Comparison of ENCODE assay signal across 21 cellular contexts in the genomic region with DNA sequence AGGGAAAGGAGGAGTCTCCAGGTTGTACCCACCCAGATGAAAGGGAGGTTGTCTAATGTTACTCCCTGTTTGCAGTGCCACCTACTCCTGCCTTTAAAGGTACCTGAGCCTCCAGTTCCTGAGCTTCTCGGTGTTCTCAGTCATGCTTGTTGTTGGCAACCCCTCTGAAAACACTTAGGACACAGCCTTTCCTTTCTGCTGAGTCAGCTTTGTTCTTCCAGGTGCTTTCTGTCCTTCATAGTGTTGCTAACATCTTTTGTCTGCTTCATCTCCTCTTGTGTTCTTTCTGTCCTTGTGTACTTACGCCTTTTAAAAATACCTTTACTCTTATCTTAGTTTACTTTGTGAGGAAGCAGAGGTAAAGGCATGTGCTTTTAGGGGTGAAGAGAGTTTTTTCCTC.
DNase-seq lines count a peak whose midpoint lies in the region; ATAC-seq and TF ChIP-seq lines count a peak whose summit lies in the region.
"Had no signal": no experiment of that assay in that cellular context is flagged by ENCODE, and none has a peak within 500 bp of the region (broad histone marks: within the 10 kb centered on the region; RNA-seq: fewer than 3 reads in every experiment).

No MANE protein-coding gene starts in this region.

- H3K23ac ChIP-seq in IMR-90 (ENCODE audit: low read depth, low read length) (no peak overlapping the region), mesendoderm (ENCODE audit: low read length) (no peak overlapping the region)

- no peak overlapping the region for H4K91ac ChIP-seq in IMR-90 (ENCODE audit: insufficient read depth, low read depth, low read length)

- no peak for TF ChIP-seq CTCF in IMR-90 (conservative IDR thresholded peaks at IDR 0.05; ENCODE audit: low read depth, low read length)

- H3K4me3 ChIP-seq in IMR-90 (ENCODE audit: insufficient read depth, low read depth, low read length) (no peak overlapping the region), mesendoderm (ENCODE audit: low read length) (no peak overlapping the region)
- H3K4me3 ChIP-seq: lung, ovary had no signal

- no peak overlapping the region for H3K14ac ChIP-seq in IMR-90 (replicated peaks; ENCODE audit: low read depth, low read length)

- H3K9me1 ChIP-seq in IMR-90 (ENCODE audit: insufficient read depth, low read length), result no peaks in the 10 kb centered on the region

- H3K9me3 ChIP-seq in IMR-90 (ENCODE audit: control insufficient read depth, insufficient read depth, low read length), result no peaks in the 10 kb centered on the region
- H3K9me3 ChIP-seq: ovary had no signal

- POLR2A ChIA-PET in IMR-90 (lab: Charles Lee; ENCODE audit: unreplicated experiment), result no interaction called here

- TF ChIP-seq POLR2A in IMR-90 (IDR thresholded peaks at IDR 0.05; ENCODE audit: low read depth, low read length), result no peak

- DNase-seq in IMR-90, result no peak
- peak; percentile 16 for DNase-seq in astrocyte of the hippocampus (ENCODE audit: low read depth, low spot score)
- peak; percentile 37 for DNase-seq in mesendoderm
- no peak for DNase-seq in Right ventricle myocardium superior
- DNase-seq: activated B cell treated with CpG ODN at 0.5 μM for 24 hours; activated CD4-positive, alpha-beta memory T cell treated with anti-CD3 and anti-CD28 coated beads for 36 hours; activated naive CD4-positive, alpha-beta T cell treated with Interleukin-2 at 50 U/mL for 16 hours; activated T-cell treated with anti-CD3 and anti-CD28 coated beads, Interleukin-2, amount 50 U/mL, for 1 hour; amygdala; GDM1; NCI-H2081; NCI-H526 treated with DMSO at 0.1 percent for 48 hours; ovary; SIG-M5; stimulated activated CD4-positive, alpha-beta T cell treated with anti-CD3 and anti-CD28 coated beads, Interleukin-2, amount 100 ng/mL, for 24 hours; T-helper 17 cell; trophoblast cell had no signal

- ATAC-seq in GM18909 (IDR thresholded peaks at IDR 0.05; ENCODE audit: poor library complexity, unreplicated experiment) (peak; percentile 4), IMR-90 (ENCODE audit: low read depth) (no peak), GM18511 (IDR thresholded peaks at IDR 0.05; ENCODE audit: unreplicated experiment) (no peak), GM19455 (IDR thresholded peaks at IDR 0.05; ENCODE audit: unreplicated experiment) (no peak), Right ventricle myocardium superior (ENCODE audit: poor library complexity) (no peak)
- ATAC-seq: T-helper 17 cell had no signal

- H2AK9ac ChIP-seq in IMR-90 (replicated peaks; ENCODE audit: low read depth, low read length, poor library complexity), result no peak overlapping the region

- H2BK20ac ChIP-seq in IMR-90 (ENCODE audit: low read depth, low read length), result no peak overlapping the region

- no peak overlapping the region for H3K56ac ChIP-seq in IMR-90 (ENCODE audit: extremely low read depth, insufficient read depth, low read length)
- no peak overlapping the region for H3K56ac ChIP-seq in mesendoderm (ENCODE audit: low read length)

- no peak overlapping the region for H3K18ac ChIP-seq in IMR-90 (ENCODE audit: low read depth, low read length)
- no peak overlapping the region for H3K18ac ChIP-seq in mesendoderm (ENCODE audit: low read length)

- H3K4me2 ChIP-seq in IMR-90 (ENCODE audit: low read depth, low read length) (no peak overlapping the region), mesendoderm (ENCODE audit: low read length) (no peak overlapping the region)

- intact Hi-C loops in IMR-90 (cut with micrococcal nuclease) (no loop called here), Right ventricle myocardium superior (cut with DNase I) (no loop called here)

- H2BK120ac ChIP-seq in IMR-90 (ENCODE audit: low read depth, low read length) (no peak overlapping the region), mesendoderm (ENCODE audit: low read depth, low read length) (no peak overlapping the region)

- no peaks in the 10 kb centered on the region for H3K79me2 ChIP-seq in mesendoderm (ENCODE audit: control insufficient read depth, insufficient read depth, low read length)

- no peak overlapping the region for H2BK15ac ChIP-seq in IMR-90 (ENCODE audit: low read depth, low read length)
- no peak overlapping the region for H2BK15ac ChIP-seq in mesendoderm (replicated peaks; ENCODE audit: low read depth)

- TF ChIP-seq RAD21 in IMR-90 (IDR thresholded peaks at IDR 0.05; ENCODE audit: low read length), result no peak

- H3K4me1 ChIP-seq in IMR-90 (ENCODE audit: control insufficient read depth, insufficient read depth, low read length) (no peaks in the 10 kb centered on the region), mesendoderm (ENCODE audit: control insufficient read depth, low read depth, low read length) (no peaks in the 10 kb centered on the region)

- 86% methylated on average over 1 of the region's 2 CpGs; no CpG with 5 or more reads in 1 of the 2 experiments for WGBS in IMR-90 (ENCODE audit: extremely low coverage in 2 of 2, insufficient read length in 1 of 2), 2 experiments
- no CpG with 5 or more reads among the region's 2 CpGs for WGBS in mesendoderm (ENCODE audit: extremely low coverage, insufficient coverage, low lambda C conversion rate)

- BruUV-seq in IMR-90 (replicated peaks; lab: Mats Ljungman, UMichigan), result no TSS peak

- no peak overlapping the region for H4K8ac ChIP-seq in IMR-90 (ENCODE audit: low read depth in 2 of 2, low read length in 2 of 2)
- H4K8ac ChIP-seq in mesendoderm (ENCODE audit: low read depth, low read length), result no peak overlapping the region

- in situ Hi-C loops in IMR-90 (cut with MboI; ENCODE audit: low sequenced_read_pairs), result no loop called here

- no peak overlapping the region for H2AK5ac ChIP-seq in IMR-90 (ENCODE audit: low read depth, low read length)
- no peak overlapping the region for H2AK5ac ChIP-seq in mesendoderm (ENCODE audit: low read length)

- dilution Hi-C loops in IMR-90 (cut with HindIII; ENCODE audit: low sequenced_read_pairs, unreplicated experiment), result no loop called here

- no peak overlapping the region for H3K4ac ChIP-seq in IMR-90 (ENCODE audit: low read depth, low read length)
- no peak overlapping the region for H3K4ac ChIP-seq in mesendoderm (ENCODE audit: low read depth, low read length)

- H3K27me3 ChIP-seq in IMR-90 (ENCODE audit: control insufficient read depth, insufficient read depth, low read length), result no peaks in the 10 kb centered on the region
- no peaks in the 10 kb centered on the region for H3K27me3 ChIP-seq in mesendoderm (ENCODE audit: insufficient read depth, low read length, poor library complexity)
- H3K27me3 ChIP-seq: ovary had no signal

- H2AFZ ChIP-seq in IMR-90 (replicated peaks; ENCODE audit: low read length, poor library complexity), result no peak overlapping the region

- H3K36me3 ChIP-seq in IMR-90 (ENCODE audit: control insufficient read depth, insufficient read depth, low read length) (no peaks in the 10 kb centered on the region), mesendoderm (ENCODE audit: control insufficient read depth, insufficient read depth, low read length) (no peaks in the 10 kb centered on the region)
- H3K36me3 ChIP-seq: ovary had no signal

- H4K5ac ChIP-seq in IMR-90 (ENCODE audit: low read depth, low read length), result no peak overlapping the region
- H4K5ac ChIP-seq in mesendoderm (ENCODE audit: low read length), result no peak overlapping the region

- H2BK5ac ChIP-seq in IMR-90 (ENCODE audit: low read depth, low read length, poor library complexity, severe bottlenecking) (no peak overlapping the region), mesendoderm (ENCODE audit: low read length) (no peak overlapping the region)

- CTCF ChIA-PET in IMR-90 (lab: Yijun Ruan, JAX), result interaction anchor here (1.0 to 1.3 kb wide), 2 partner anchors 13 to 17 kb away, joined by 3 to 4 read pairs; no protein-coding TSS in a partner anchor

- no peaks in the 10 kb centered on the region for H3K79me1 ChIP-seq in IMR-90 (ENCODE audit: low read depth in 1 of 2, low read length in 2 of 2)
- H3K79me1 ChIP-seq in mesendoderm (ENCODE audit: low read length), result no peaks in the 10 kb centered on the region

- H3K9ac ChIP-seq in IMR-90 (ENCODE audit: low read depth, low read length) (no peak overlapping the region), mesendoderm (ENCODE audit: low read length) (no peak overlapping the region)

- no peaks in the 10 kb centered on the region for H4K20me1 ChIP-seq in IMR-90 (ENCODE audit: insufficient read depth, low read length)

- H3K27ac ChIP-seq in IMR-90 (ENCODE audit: insufficient read depth, low read length) (no peak overlapping the region), mesendoderm (ENCODE audit: low read depth, low read length) (no peak overlapping the region)
- H3K27ac ChIP-seq: ovary had no signal

TF ChIP-seq in IMR-90, 13 proteins besides CTCF, POLR2A, EP300 and RAD21:
- peak; percentile 98 for TF ChIP-seq MAFK (IDR thresholded peaks at IDR 0.05; ENCODE audit: low read depth, low read length)
- TF ChIP-seq RCOR1 (IDR thresholded peaks at IDR 0.05; ENCODE audit: insufficient replicate concordance, low read length), result no peak

Comparison
In these comparisons a context has a peak if more than half of its experiments do, and no peak if none do; other contexts are left out.
1. DNase-seq: peak in astrocyte of the hippocampus (single experiment) and mesendoderm (single experiment); none in IMR-90 (single experiment) and Right ventricle myocardium superior (single experiment).